ENCODE assay signal across 12 cellular contexts in the genomic region with DNA sequence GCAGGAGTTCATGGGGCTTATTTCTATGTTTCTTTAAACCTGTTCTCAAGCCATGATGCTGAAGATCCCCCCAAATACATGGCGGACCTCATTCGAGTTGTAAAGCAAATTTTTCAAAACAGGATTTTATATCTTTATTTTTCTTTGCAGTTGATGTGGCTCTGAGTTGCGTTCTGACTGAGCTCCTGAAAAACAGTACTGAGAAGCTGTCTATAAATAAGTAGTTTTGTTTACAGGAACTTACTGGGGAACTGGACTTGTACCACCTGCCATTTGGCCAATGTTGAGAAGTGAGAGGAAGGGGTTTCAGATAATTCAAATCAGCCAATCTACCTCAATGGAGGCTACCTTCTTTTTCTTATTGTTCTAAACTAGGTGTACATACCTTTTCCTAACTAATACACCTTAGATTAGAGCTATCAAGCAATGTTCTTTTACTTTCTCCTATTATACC.
DNase-seq lines count a peak whose midpoint lies in the region; ATAC-seq lines count a peak whose summit lies in the region.
"Had no signal": no experiment of that assay in that cellular context is flagged by ENCODE, and none has a peak within 500 bp of the region (broad histone marks: within the 10 kb centered on the region; RNA-seq: fewer than 3 reads in every experiment).

No MANE protein-coding gene starts in this region.

- ATAC-seq in GM18858 (IDR thresholded peaks at IDR 0.05; ENCODE audit: unreplicated experiment), result peak; percentile 78
- ATAC-seq in GM21529 (IDR thresholded peaks at IDR 0.05; ENCODE audit: unreplicated experiment), result peak; percentile 83
- peak; percentile 77 for ATAC-seq in HG03103 (IDR thresholded peaks at IDR 0.05; ENCODE audit: low read depth, unreplicated experiment)
- no peak for ATAC-seq in activated CD4-positive, CD25-positive, alpha-beta regulatory T cell treated with anti-CD3 and anti-CD28 coated beads, Interleukin-2, amount 50 U/mL, for 24 hours

- H3K27ac ChIP-seq in layer of hippocampus (ENCODE audit: low read depth, low read length), result peak overlapping the region; percentile 25

- no peak for DNase-seq in NCI-H446 (lab: John Stamatoyannopoulos, UW)
- DNase-seq in NCI-H1048 (lab: John Stamatoyannopoulos, UW), result no peak
- DNase-seq in mucosa of gallbladder (ENCODE audit: low spot score), result no peak
- DNase-seq: activated CD4-positive, alpha-beta T cell treated with anti-CD3 and anti-CD28 coated beads, Interleukin-2, amount 50 U/mL, for 4 hours; CD8-positive, alpha-beta memory T cell; SHP77 treated with DMSO at 0.1 percent for 48 hours; small intestine had no signal

- H3K27me3 ChIP-seq in layer of hippocampus (ENCODE audit: control insufficient read depth, insufficient read depth, low read length), result no peaks in the 10 kb centered on the region

Comparison
In these comparisons a context has a peak if more than half of its experiments do, and no peak if none do; other contexts are left out.
1. ATAC-seq: peak in GM18858 (single experiment), GM21529 (single experiment) and HG03103 (single experiment); none in activated CD4-positive, CD25-positive, alpha-beta regulatory T cell treated with anti-CD3 and anti-CD28 coated beads, Interleukin-2, amount 50 U/mL, for 24 hours (0 of 2).